Comparison of ENCODE assay signal across 13 cellular contexts in genomic region chr10:103715430-103715829, GRCh38.
DNase-seq lines count a peak whose midpoint lies in the region; ATAC-seq and TF ChIP-seq lines count a peak whose summit lies in the region.
"Had no signal": no experiment of that assay in that cellular context is flagged by ENCODE, and none has a peak within 500 bp of the region (broad histone marks: within the 10 kb centered on the region; RNA-seq: fewer than 3 reads in every experiment).

No MANE protein-coding gene starts in this region.

- H3K27me3 Mint-ChIP-seq in glutamatergic neuron (ENCODE audit: unreplicated experiment), result peaks cover 2% of the 10 kb centered on the region

- no TSS peak for BruUV-seq in HCT116 (replicated peaks; lab: Mats Ljungman, UMichigan)

- POLR2A ChIA-PET in HCT116 (lab: Charles Lee), result no interaction called here

- no peak for TF ChIP-seq RAD21 in HCT116 (IDR thresholded peaks at IDR 0.05; ENCODE audit: low read depth)

- H3K27ac ChIP-seq in HCT116 (ENCODE audit: low read depth, low read length), result no peak overlapping the region
- H3K27ac ChIP-seq: WERI-Rb-1 had no signal

- no peaks in the 10 kb centered on the region for H4K20me1 ChIP-seq in HCT116 (ENCODE audit: insufficient read depth)

- intact Hi-C loops in HCT116 (cut with micrococcal nuclease), result loop anchor here (10.0 kb wide), 1 partner anchor 309 kb away; no protein-coding TSS in a partner anchor

- no peak for TF ChIP-seq POLR2A in HCT116 (IDR thresholded peaks at IDR 0.05; ENCODE audit: borderline replicate concordance, extremely low read depth, insufficient read depth, insufficient read length)

- H3K36me3 Mint-ChIP-seq in glutamatergic neuron (ENCODE audit: unreplicated experiment), result no peaks in the 10 kb centered on the region

- H3K9me3 ChIP-seq in HCT116 (ENCODE audit: control insufficient read depth in 1 of 2, insufficient read depth in 1 of 2, low read depth in 1 of 2, low read length in 2 of 2), result no peaks in the 10 kb centered on the region

- H3K36me3 ChIP-seq in HCT116 (ENCODE audit: control insufficient read depth in 1 of 2, insufficient read depth in 2 of 2, low read length in 2 of 2), result no peaks in the 10 kb centered on the region
- H3K36me3 ChIP-seq: WERI-Rb-1 had no signal

- H3K9me3 Mint-ChIP-seq in glutamatergic neuron (ENCODE audit: unreplicated experiment), result no peaks in the 10 kb centered on the region

- H3K27ac Mint-ChIP-seq in glutamatergic neuron (ENCODE audit: unreplicated experiment), result no peak overlapping the region

- ATAC-seq in HCT116, result no peak
- no peak for ATAC-seq in GM18870 (IDR thresholded peaks at IDR 0.05; ENCODE audit: unreplicated experiment)

- DNase-seq in HCT116 (ENCODE audit: low read depth, low spot score), result peak; percentile 32
- peak; percentile 68 for DNase-seq in amniotic stem cell (lab: John Stamatoyannopoulos, UW)
- DNase-seq in fibroblast of villous mesenchyme (ENCODE audit: low read depth), result peak; percentile 43
- DNase-seq in stromal cell of bone marrow (ENCODE audit: low read depth), result peak; percentile 82
- no peak for DNase-seq in LoVo (ENCODE audit: low spot score)
- DNase-seq in glutamatergic neuron, result no peak
- DNase-seq in COR-L47 (lab: John Stamatoyannopoulos, UW), result no peak
- DNase-seq: activated gamma-delta T cell, GDM1, left cardiac atrium, NCI-H146, WERI-Rb-1 had no signal

- RAD21 ChIA-PET in HCT116 (lab: Charles Lee; ENCODE audit: low non-redundant PET in 1 of 2, low total read pairs in 2 of 2, uncharacterized antibody in 2 of 2, unreplicated experiment in 2 of 2), result interaction anchor here in 1 of 2 experiments (0.8 kb wide), 1 partner anchor 159 kb away, joined by 4 read pairs; no protein-coding TSS in a partner anchor

- H3K4me3 Mint-ChIP-seq in glutamatergic neuron (ENCODE audit: unreplicated experiment), result no peak overlapping the region

- H3K4me3 ChIP-seq in HCT116 (replicated peaks in 1 of 2; ENCODE audit: low read depth in 1 of 2, low read length in 2 of 2) (no peak overlapping the region), fibroblast of villous mesenchyme (ENCODE audit: low read depth, low read length) (no peak overlapping the region)

- H3K4me1 ChIP-seq in HCT116 (ENCODE audit: control insufficient read depth in 1 of 2, insufficient read depth in 2 of 2, low read length in 2 of 2), result peaks cover 23 to 30% of the 10 kb centered on the region in 2 experiments

- no peaks in the 10 kb centered on the region for H3K79me2 ChIP-seq in HCT116 (ENCODE audit: insufficient read depth, low read length)

- TF ChIP-seq CTCF in HCT116 (IDR thresholded peaks at IDR 0.05 in 2 of 3, conservative IDR thresholded peaks at IDR 0.05 in 1 of 3; ENCODE audit: borderline replicate concordance in 1 of 3, insufficient read depth in 1 of 3, low read depth in 2 of 3, low read length in 2 of 3) (no peak), fibroblast of villous mesenchyme (IDR thresholded peaks at IDR 0.05; ENCODE audit: insufficient read depth, low read depth, low read length) (no peak), glutamatergic neuron (IDR thresholded peaks at IDR 0.05; ENCODE audit: partially characterized antibody, unreplicated experiment) (no peak)

- H3K27me3 ChIP-seq in HCT116 (ENCODE audit: insufficient read depth, low read length), result no peaks in the 10 kb centered on the region

- H3K9me2 ChIP-seq in HCT116 (ENCODE audit: insufficient read depth), result no peaks in the 10 kb centered on the region

- H3K4me1 Mint-ChIP-seq in glutamatergic neuron (ENCODE audit: low read depth, unreplicated experiment), result peaks cover 18% of the 10 kb centered on the region

- H3K4me2 ChIP-seq in HCT116 (ENCODE audit: low read length), result peak overlapping the region; percentile 58

- H2AFZ ChIP-seq in HCT116 (ENCODE audit: low read depth, low read length, poor library complexity, severe bottlenecking), result no peak overlapping the region

- 0 out of 2 replicates have a peak overlapping the region, but pooled peaks have one; percentile 25 for H3K9ac ChIP-seq in HCT116 (ENCODE audit: low read length)

- CTCF ChIA-PET in HCT116 (lab: Charles Lee), result interaction anchor here (3.3 kb wide), 1 partner anchor 171 kb away, joined by 48 read pairs; no protein-coding TSS in a partner anchor

TF ChIP-seq in HCT116, 20 proteins besides CTCF, POLR2A, EP300 and RAD21:
- TF ChIP-seq ELF1 (IDR thresholded peaks at IDR 0.05; ENCODE audit: borderline replicate concordance, low read depth) (no peak), SIN3A (IDR thresholded peaks at IDR 0.05; ENCODE audit: low read depth) (no peak), EZH2 (IDR thresholded peaks at IDR 0.05) (no peak), SP1 (IDR thresholded peaks at IDR 0.05; ENCODE audit: low read depth) (no peak), POLR2AphosphoS5 (IDR thresholded peaks at IDR 0.05; ENCODE audit: low read depth, low read length) (no peak), TCF7L2 (IDR thresholded peaks at IDR 0.05; ENCODE audit: borderline replicate concordance, extremely low read depth, insufficient read depth, insufficient read length) (no peak), ZNF274 (IDR thresholded peaks at IDR 0.05; ENCODE audit: low read depth, low read length) (no peak), EGR1 (IDR thresholded peaks at IDR 0.05; ENCODE audit: low read depth) (no peak), YY1 (IDR thresholded peaks at IDR 0.05; ENCODE audit: extremely low read depth, insufficient replicate concordance, low read depth, low read length) (no peak)
- TF ChIP-seq, protein P1, sequence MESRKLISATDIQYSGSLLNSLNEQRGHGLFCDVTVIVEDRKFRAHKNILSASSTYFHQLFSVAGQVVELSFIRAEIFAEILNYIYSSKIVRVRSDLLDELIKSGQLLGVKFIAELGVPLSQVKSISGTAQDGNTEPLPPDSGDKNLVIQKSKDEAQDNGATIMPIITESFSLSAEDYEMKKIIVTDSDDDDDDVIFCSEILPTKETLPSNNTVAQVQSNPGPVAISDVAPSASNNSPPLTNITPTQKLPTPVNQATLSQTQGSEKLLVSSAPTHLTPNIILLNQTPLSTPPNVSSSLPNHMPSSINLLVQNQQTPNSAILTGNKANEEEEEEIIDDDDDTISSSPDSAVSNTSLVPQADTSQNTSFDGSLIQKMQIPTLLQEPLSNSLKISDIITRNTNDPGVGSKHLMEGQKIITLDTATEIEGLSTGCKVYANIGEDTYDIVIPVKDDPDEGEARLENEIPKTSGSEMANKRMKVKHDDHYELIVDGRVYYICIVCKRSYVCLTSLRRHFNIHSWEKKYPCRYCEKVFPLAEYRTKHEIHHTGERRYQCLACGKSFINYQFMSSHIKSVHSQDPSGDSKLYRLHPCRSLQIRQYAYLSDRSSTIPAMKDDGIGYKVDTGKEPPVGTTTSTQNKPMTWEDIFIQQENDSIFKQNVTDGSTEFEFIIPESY (IDR thresholded peaks at IDR 0.05; ENCODE audit: extremely low read depth, insufficient replicate concordance, low read length), result no peak

Comparison
In these comparisons a context has a peak if more than half of its experiments do, and no peak if none do; other contexts are left out.
1. DNase-seq: peak in HCT116 (single experiment), amniotic stem cell (single experiment), fibroblast of villous mesenchyme (single experiment) and stromal cell of bone marrow (single experiment); none in LoVo (single experiment), glutamatergic neuron (single experiment) and COR-L47 (single experiment).